Comparison of ENCODE assay signal across 1 cellular context in genomic region chr21:44020551-44020950, GRCh38.
TF ChIP-seq lines count a peak whose summit lies in the region.

No MANE protein-coding gene starts in this region.

TF ChIP-seq in K562, 482 proteins besides CTCF, POLR2A, EP300 and RAD21:
- no peak for TF ChIP-seq YBX1 (IDR thresholded peaks at IDR 0.05)
- TF ChIP-seq HMBOX1 (IDR thresholded peaks at IDR 0.05) = peak; percentile 66
- TF ChIP-seq KAT7 (CRISPR knock-in tag; IDR thresholded peaks at IDR 0.05; ENCODE audit: borderline replicate concordance) = 0 out of 2 replicates have a peak, but pooled peaks have one; percentile 56
- TF ChIP-seq NFE2L1 (tag; IDR thresholded peaks at IDR 0.05; ENCODE audit: borderline replicate concordance, low read depth) = 0 out of 2 replicates have a peak, but pooled peaks have one; percentile 6
- TF ChIP-seq ARID3A (IDR thresholded peaks at IDR 0.05; ENCODE audit: borderline replicate concordance, low read depth, low read length) = no peak
- TF ChIP-seq PKNOX1 (IDR thresholded peaks at IDR 0.05) = no peak
- no peak for TF ChIP-seq CEBPG (CRISPR knock-in tag; IDR thresholded peaks at IDR 0.05)
- no peak for TF ChIP-seq CEBPG (tag; conservative IDR thresholded peaks at IDR 0.05 in 1 of 2, IDR thresholded peaks at IDR 0.05 in 1 of 2)
